ENCODE assay signal across 11 cellular contexts in genomic region chr5:112109331-112109993, GRCh38.
DNase-seq lines count a peak whose midpoint lies in the region; ATAC-seq and TF ChIP-seq lines count a peak whose summit lies in the region.
"Had no signal": no experiment of that assay in that cellular context is flagged by ENCODE, and none has a peak within 500 bp of the region (broad histone marks: within the 10 kb centered on the region; RNA-seq: fewer than 3 reads in every experiment).

No MANE protein-coding gene starts in this region.

- no peak overlapping the region for H3K4me3 ChIP-seq in astrocyte of the cerebellum (ENCODE audit: low read depth, low read length)

- ATAC-seq in left colon = peak; percentile 21
- ATAC-seq: stimulated activated effector memory CD8-positive, alpha-beta T cell treated with anti-CD3 and anti-CD28 coated beads, Interleukin-12 subunit alpha, Interleukin-12 subunit beta, amount 100 ng/mL, for 72 hours had no signal

- peak; percentile 26 to 44 for DNase-seq in AML-193 (lab: John Stamatoyannopoulos, UW)
- peak; percentile 53 for DNase-seq in HS-5 (ENCODE audit: low read depth)
- peak; percentile 53 for DNase-seq in astrocyte of the cerebellum (ENCODE audit: low read depth)
- DNase-seq in left colon = peak; percentile 5 to 24
- no peak for DNase-seq in mesothelial cell of epicardium (ENCODE audit: low spot score in 2 of 2, unreplicated experiment in 2 of 2)
- no peak for DNase-seq in NCI-H2171 treated with DMSO at 0.1 percent for 48 hours (lab: John Stamatoyannopoulos, UW)
- DNase-seq in GM19238 (ENCODE audit: insufficient read length, low spot score) = no peak
- no peak for DNase-seq in mesenteric fat pad (ENCODE audit: low spot score)
- DNase-seq: effector CD8-positive, alpha-beta T cell; NCI-H187 treated with DMSO at 0.1 percent for 48 hours had no signal

- in situ Hi-C loops in astrocyte of the cerebellum (cut with HindIII; ENCODE audit: low sequenced_read_pairs) = no loop called here

- no peak for TF ChIP-seq CTCF in astrocyte of the cerebellum (IDR thresholded peaks at IDR 0.05; ENCODE audit: low read depth, low read length, missing control alignments)
- no peak for TF ChIP-seq CTCF in mesothelial cell of epicardium (IDR thresholded peaks at IDR 0.05; ENCODE audit: unreplicated experiment)

- no peaks in the 10 kb centered on the region for H3K9me3 Mint-ChIP-seq in mesothelial cell of epicardium

- peaks cover 16% of the 10 kb centered on the region for H3K4me1 Mint-ChIP-seq in mesothelial cell of epicardium
- H3K4me1 Mint-ChIP-seq: stimulated activated effector memory CD8-positive, alpha-beta T cell treated with anti-CD3 and anti-CD28 coated beads, Interleukin-12 subunit alpha, Interleukin-12 subunit beta, amount 100 ng/mL, for 72 hours had no signal

- H3K27me3 Mint-ChIP-seq in mesothelial cell of epicardium (ENCODE audit: low read depth) = no peaks in the 10 kb centered on the region

- H3K27ac Mint-ChIP-seq in mesothelial cell of epicardium = no peak overlapping the region
- H3K27ac Mint-ChIP-seq: stimulated activated effector memory CD8-positive, alpha-beta T cell treated with anti-CD3 and anti-CD28 coated beads, Interleukin-12 subunit alpha, Interleukin-12 subunit beta, amount 100 ng/mL, for 72 hours had no signal

- intact Hi-C loops in left colon (cut with DNase I, micrococcal nuclease) = no loop called here

- no peaks in the 10 kb centered on the region for H3K36me3 Mint-ChIP-seq in mesothelial cell of epicardium
- H3K36me3 Mint-ChIP-seq: stimulated activated effector memory CD8-positive, alpha-beta T cell treated with anti-CD3 and anti-CD28 coated beads, Interleukin-12 subunit alpha, Interleukin-12 subunit beta, amount 100 ng/mL, for 72 hours had no signal

- H3K4me3 Mint-ChIP-seq in mesothelial cell of epicardium = no peak overlapping the region
- H3K4me3 Mint-ChIP-seq: stimulated activated effector memory CD8-positive, alpha-beta T cell treated with anti-CD3 and anti-CD28 coated beads, Interleukin-12 subunit alpha, Interleukin-12 subunit beta, amount 100 ng/mL, for 72 hours had no signal

Comparison
In these comparisons a context has a peak if more than half of its experiments do, and no peak if none do; other contexts are left out.
1. DNase-seq: peak in AML-193 (2 of 2), HS-5 (single experiment), astrocyte of the cerebellum (single experiment) and left colon (2 of 2); none in mesothelial cell of epicardium (0 of 2), NCI-H2171 treated with DMSO at 0.1 percent for 48 hours (single experiment), GM19238 (single experiment) and mesenteric fat pad (single experiment).